23 cellular contexts compared by ENCODE assay signal in genomic region chr10:106278385-106278784, GRCh38.
DNase-seq lines count a peak whose midpoint lies in the region; ATAC-seq and TF ChIP-seq lines count a peak whose summit lies in the region.
"Had no signal": no experiment of that assay in that cellular context is flagged by ENCODE, and none has a peak within 500 bp of the region (broad histone marks: within the 10 kb centered on the region; RNA-seq: fewer than 3 reads in every experiment).

No MANE protein-coding gene starts in this region.

- TF ChIP-seq CTCF in left ventricle myocardium inferior (IDR thresholded peaks at IDR 0.05; ENCODE audit: borderline replicate concordance) (peak; percentile 34), foreskin keratinocyte (conservative IDR thresholded peaks at IDR 0.05) (peak; percentile 11), Peyer's patch (IDR thresholded peaks at IDR 0.05) (no peak)

- 53% methylated on average over 1 of the region's 1 CpG for WGBS in right cardiac atrium

- DNase-seq in left ventricle myocardium inferior (no peak), right cardiac atrium (no peak), RKO (ENCODE audit: low spot score) (peak; percentile 8), foreskin keratinocyte (no peak), kidney glomerular epithelial cell (lab: John Stamatoyannopoulos, UW) (no peak), Peyer's patch (no peak)
- DNase-seq: activated CD4-positive, alpha-beta T cell treated with anti-CD3 and anti-CD28 coated beads, Interleukin-2, amount 10 ng/mL, durations not matched to agents 24 days and 14 days; activated CD8-positive, alpha-beta memory T cell treated with anti-CD3 and anti-CD28 coated beads, Interleukin-2, amount 10 ng/mL, durations not matched to agents 7 days and 5 days; CD8-positive, alpha-beta T cell; DMS79; HCEC 1CT; heart right ventricle; Kasumi-1; NCI-H1092; NCI-H524; right lobe of liver; SHP77 treated with DMSO at 0.1 percent for 48 hours; T-helper 1 cell; uterus had no signal

- no peaks in the 10 kb centered on the region for H3K9me3 ChIP-seq in left ventricle myocardium inferior (replicated peaks)
- H3K9me3 ChIP-seq in right cardiac atrium (ENCODE audit: control insufficient read depth, low read length) = no peaks in the 10 kb centered on the region
- peaks cover 0 to 3% (median 0%) of the 10 kb centered on the region in 4 donors for H3K9me3 ChIP-seq in Peyer's patch
- H3K9me3 ChIP-seq: right lobe of liver, uterus had no signal

- H3K36me3 ChIP-seq in left ventricle myocardium inferior (no peaks in the 10 kb centered on the region), Peyer's patch (no peaks in the 10 kb centered on the region)
- H3K36me3 ChIP-seq: heart right ventricle, right lobe of liver, uterus had no signal

- H3K27ac ChIP-seq in left ventricle myocardium inferior (replicated peaks) (no peak overlapping the region), right cardiac atrium (ENCODE audit: low read length) (no peak overlapping the region), foreskin keratinocyte (no peak overlapping the region), Peyer's patch (no peak overlapping the region)
- H3K27ac ChIP-seq: heart right ventricle, right lobe of liver, uterus had no signal

- H3K4me3 ChIP-seq in left ventricle myocardium inferior (no peak overlapping the region), right cardiac atrium (ENCODE audit: low read length) (no peak overlapping the region), Peyer's patch (no peak overlapping the region)
- H3K4me3 ChIP-seq: heart right ventricle, lung, right lobe of liver, uterus had no signal

- no peaks in the 10 kb centered on the region for H3K27me3 ChIP-seq in left ventricle myocardium inferior (ENCODE audit: low read depth)
- H3K27me3 ChIP-seq in right cardiac atrium (ENCODE audit: control insufficient read depth, insufficient read depth) = no peaks in the 10 kb centered on the region
- no peaks in the 10 kb centered on the region for H3K27me3 ChIP-seq in foreskin keratinocyte
- H3K27me3 ChIP-seq in Peyer's patch = no peaks in the 10 kb centered on the region
- H3K27me3 ChIP-seq: right lobe of liver, uterus had no signal

- ATAC-seq in right cardiac atrium = no peak
- no peak for ATAC-seq in foreskin keratinocyte
- no peak for ATAC-seq in GM21367 (IDR thresholded peaks at IDR 0.05; ENCODE audit: unreplicated experiment)
- ATAC-seq in GM18870 (IDR thresholded peaks at IDR 0.05; ENCODE audit: unreplicated experiment) = no peak
- ATAC-seq: activated CD8-positive, alpha-beta memory T cell treated with anti-CD3 and anti-CD28 coated beads, Interleukin-2, amount 10 ng/mL, durations not matched to agents 7 days and 5 days; activated naive CD4-positive, alpha-beta T cell treated with anti-CD3 and anti-CD28 coated beads, Interleukin-2, amount 50 U/mL, for 72 hours; CD8-positive, alpha-beta T cell; right lobe of liver had no signal

- intact Hi-C loops in left ventricle myocardium inferior (cut with micrococcal nuclease) = no loop called here
- intact Hi-C loops in right cardiac atrium (cut with DNase I) = no loop called here

- no peaks in the 10 kb centered on the region for H3K4me1 ChIP-seq in left ventricle myocardium inferior
- no peaks in the 10 kb centered on the region for H3K4me1 ChIP-seq in right cardiac atrium (ENCODE audit: control insufficient read depth, insufficient read depth, low read length)
- H3K4me1 ChIP-seq in foreskin keratinocyte = no peaks in the 10 kb centered on the region
- no peaks in the 10 kb centered on the region for H3K4me1 ChIP-seq in Peyer's patch
- H3K4me1 ChIP-seq: heart right ventricle, right lobe of liver, uterus had no signal

- TF ChIP-seq POLR2A in Peyer's patch (IDR thresholded peaks at IDR 0.05) = no peak

Comparison
In these comparisons a context has a peak if more than half of its experiments do, and no peak if none do; other contexts are left out.
1. CTCF ChIP-seq: peak in left ventricle myocardium inferior (single experiment) and foreskin keratinocyte (single experiment); none in Peyer's patch (0 of 6).